ENCODE assay signal across 1 cellular context in the genomic region with DNA sequence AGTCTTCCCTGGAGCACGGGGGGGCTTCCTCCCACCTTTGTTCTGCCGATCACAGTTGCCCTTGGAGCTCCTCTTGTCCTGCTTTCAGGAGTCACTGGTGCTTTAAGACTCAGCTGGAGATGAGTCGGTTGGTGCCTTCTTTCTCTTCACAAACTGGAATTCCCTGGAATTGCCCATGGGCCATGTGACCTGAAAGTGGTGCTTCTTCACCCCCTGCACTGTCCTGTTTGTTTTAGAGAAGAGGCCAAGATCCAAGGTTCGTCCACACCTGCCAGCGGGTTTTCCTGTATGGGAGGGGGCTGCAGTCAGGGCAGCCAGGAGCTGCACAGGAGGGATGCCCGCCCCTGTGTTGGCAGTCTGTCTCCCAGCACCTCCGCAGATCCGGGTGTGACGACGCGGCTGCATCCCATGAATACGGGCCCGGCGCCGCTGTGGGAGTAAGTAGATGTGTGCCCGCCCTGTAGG.
A peak's percentile ranks its signal among the peaks of the same experiment; 100 is the strongest.
TF ChIP-seq lines count a peak whose summit lies in the region.

No MANE protein-coding gene starts in this region.

TF ChIP-seq in HepG2, 621 proteins besides CTCF, POLR2A, EP300 and RAD21 (continued from another document and continues in another):
- TF ChIP-seq ZNF232 (CRISPR knock-in tag; IDR thresholded peaks at IDR 0.05; ENCODE audit: borderline replicate concordance) (no peak), ZNF451 (CRISPR knock-in tag; IDR thresholded peaks at IDR 0.05) (no peak; the same call in 1 of the 2 replicates), TOPORS (CRISPR knock-in tag; IDR thresholded peaks at IDR 0.05) (no peak), DMAP1 (CRISPR knock-in tag; IDR thresholded peaks at IDR 0.05) (peak; percentile 53), CEBPB (IDR thresholded peaks at IDR 0.05; ENCODE audit: borderline replicate concordance, low read depth, low read length) (no peak), ZBTB7B (CRISPR knock-in tag; IDR thresholded peaks at IDR 0.05) (peak; percentile 40; the same call in 1 of the 2 replicates), IKZF4 (CRISPR knock-in tag; IDR thresholded peaks at IDR 0.05; ENCODE audit: borderline replicate concordance, low read depth, not compliant biosample characterization) (no peak), HNRNPUL1 (IDR thresholded peaks at IDR 0.05; ENCODE audit: low read depth, low read length) (no peak), ZSCAN25 (CRISPR knock-in tag; IDR thresholded peaks at IDR 0.05) (no peak), CREM (IDR thresholded peaks at IDR 0.05) (peak; percentile 19; the same call in 1 of the 2 replicates), CREM (CRISPR knock-in tag; IDR thresholded peaks at IDR 0.05) (no peak), LRRFIP1 (CRISPR knock-in tag; conservative IDR thresholded peaks at IDR 0.05) (no peak), POLR2G (IDR thresholded peaks at IDR 0.05; ENCODE audit: low read depth, low read length) (no peak), PHB2 (IDR thresholded peaks at IDR 0.05; ENCODE audit: partially characterized antibody) (no peak), ZNF260 (CRISPR knock-in tag; IDR thresholded peaks at IDR 0.05; ENCODE audit: borderline replicate concordance, low read depth) (no peak), RBM22 (optimal IDR thresholded peaks at IDR 0.05; ENCODE audit: low read length) (peak; percentile 30), ZNF589 (CRISPR knock-in tag; conservative IDR thresholded peaks at IDR 0.05) (no peak), SPEN (CRISPR knock-in tag; IDR thresholded peaks at IDR 0.05; ENCODE audit: low read depth) (peak; percentile 52; the same call in 1 of the 2 replicates), ZFP91 (CRISPR knock-in tag; IDR thresholded peaks at IDR 0.05; ENCODE audit: borderline replicate concordance) (peak; percentile 93), IRX3 (CRISPR knock-in tag; IDR thresholded peaks at IDR 0.05; ENCODE audit: borderline replicate concordance, low read depth) (no peak), ZNF354B (CRISPR knock-in tag; IDR thresholded peaks at IDR 0.05) (0 out of 2 replicates have a peak, but pooled peaks have one; percentile 33), GATA4 (IDR thresholded peaks at IDR 0.05; ENCODE audit: borderline replicate concordance, low read depth) (no peak), BCLAF1 (IDR thresholded peaks at IDR 0.05) (no peak), ZNF761 (CRISPR knock-in tag; conservative IDR thresholded peaks at IDR 0.05) (no peak), HMGXB4 (CRISPR knock-in tag; IDR thresholded peaks at IDR 0.05; ENCODE audit: borderline replicate concordance in 1 of 2, low read depth in 1 of 2) (peak in 1 of 2 experiments; percentile 29; a peak in 2 of 4 replicates), ATRX (CRISPR knock-in tag; IDR thresholded peaks at IDR 0.05; ENCODE audit: borderline replicate concordance) (no peak), SSRP1 (CRISPR knock-in tag; IDR thresholded peaks at IDR 0.05) (no peak), ZNF572 (CRISPR knock-in tag; IDR thresholded peaks at IDR 0.05) (no peak), ZKSCAN8 (CRISPR knock-in tag; IDR thresholded peaks at IDR 0.05; ENCODE audit: borderline replicate concordance) (no peak), THAP8 (CRISPR knock-in tag; IDR thresholded peaks at IDR 0.05; ENCODE audit: borderline replicate concordance) (no peak), ZNF335 (CRISPR knock-in tag; IDR thresholded peaks at IDR 0.05) (no peak), KLF6 (CRISPR knock-in tag; IDR thresholded peaks at IDR 0.05) (no peak), RELA (CRISPR knock-in tag; IDR thresholded peaks at IDR 0.05) (no peak), ZSCAN31 (CRISPR knock-in tag; IDR thresholded peaks at IDR 0.05; ENCODE audit: low read depth) (no peak; the same call in 1 of the 2 replicates), MXI1 (IDR thresholded peaks at IDR 0.05; ENCODE audit: borderline replicate concordance, low read depth, low read length) (peak; percentile 20; the same call in 1 of the 3 replicates), ZNF567 (CRISPR knock-in tag; IDR thresholded peaks at IDR 0.05; ENCODE audit: borderline replicate concordance) (no peak), RFX5 (IDR thresholded peaks at IDR 0.05; ENCODE audit: low read depth, low read length) (no peak), GLI4 (CRISPR knock-in tag; IDR thresholded peaks at IDR 0.05; ENCODE audit: borderline replicate concordance) (no peak), SIN3B (IDR thresholded peaks at IDR 0.05; ENCODE audit: low read length) (no peak), AGO1 (IDR thresholded peaks at IDR 0.05; ENCODE audit: low read depth, low read length, poor library complexity, severe bottlenecking) (no peak)
- TF ChIP-seq, protein P1, sequence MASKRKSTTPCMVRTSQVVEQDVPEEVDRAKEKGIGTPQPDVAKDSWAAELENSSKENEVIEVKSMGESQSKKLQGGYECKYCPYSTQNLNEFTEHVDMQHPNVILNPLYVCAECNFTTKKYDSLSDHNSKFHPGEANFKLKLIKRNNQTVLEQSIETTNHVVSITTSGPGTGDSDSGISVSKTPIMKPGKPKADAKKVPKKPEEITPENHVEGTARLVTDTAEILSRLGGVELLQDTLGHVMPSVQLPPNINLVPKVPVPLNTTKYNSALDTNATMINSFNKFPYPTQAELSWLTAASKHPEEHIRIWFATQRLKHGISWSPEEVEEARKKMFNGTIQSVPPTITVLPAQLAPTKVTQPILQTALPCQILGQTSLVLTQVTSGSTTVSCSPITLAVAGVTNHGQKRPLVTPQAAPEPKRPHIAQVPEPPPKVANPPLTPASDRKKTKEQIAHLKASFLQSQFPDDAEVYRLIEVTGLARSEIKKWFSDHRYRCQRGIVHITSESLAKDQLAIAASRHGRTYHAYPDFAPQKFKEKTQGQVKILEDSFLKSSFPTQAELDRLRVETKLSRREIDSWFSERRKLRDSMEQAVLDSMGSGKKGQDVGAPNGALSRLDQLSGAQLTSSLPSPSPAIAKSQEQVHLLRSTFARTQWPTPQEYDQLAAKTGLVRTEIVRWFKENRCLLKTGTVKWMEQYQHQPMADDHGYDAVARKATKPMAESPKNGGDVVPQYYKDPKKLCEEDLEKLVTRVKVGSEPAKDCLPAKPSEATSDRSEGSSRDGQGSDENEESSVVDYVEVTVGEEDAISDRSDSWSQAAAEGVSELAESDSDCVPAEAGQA (IDR thresholded peaks at IDR 0.05; ENCODE audit: low read depth), result no peak
- TF ChIP-seq, protein P1 (CRISPR knock-in tag; IDR thresholded peaks at IDR 0.05; ENCODE audit: borderline replicate concordance), result no peak
- TF ChIP-seq, protein P2, sequence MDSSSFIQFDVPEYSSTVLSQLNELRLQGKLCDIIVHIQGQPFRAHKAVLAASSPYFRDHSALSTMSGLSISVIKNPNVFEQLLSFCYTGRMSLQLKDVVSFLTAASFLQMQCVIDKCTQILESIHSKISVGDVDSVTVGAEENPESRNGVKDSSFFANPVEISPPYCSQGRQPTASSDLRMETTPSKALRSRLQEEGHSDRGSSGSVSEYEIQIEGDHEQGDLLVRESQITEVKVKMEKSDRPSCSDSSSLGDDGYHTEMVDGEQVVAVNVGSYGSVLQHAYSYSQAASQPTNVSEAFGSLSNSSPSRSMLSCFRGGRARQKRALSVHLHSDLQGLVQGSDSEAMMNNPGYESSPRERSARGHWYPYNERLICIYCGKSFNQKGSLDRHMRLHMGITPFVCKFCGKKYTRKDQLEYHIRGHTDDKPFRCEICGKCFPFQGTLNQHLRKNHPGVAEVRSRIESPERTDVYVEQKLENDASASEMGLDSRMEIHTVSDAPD (CRISPR knock-in tag; IDR thresholded peaks at IDR 0.05), result no peak
- TF ChIP-seq, protein P3, sequence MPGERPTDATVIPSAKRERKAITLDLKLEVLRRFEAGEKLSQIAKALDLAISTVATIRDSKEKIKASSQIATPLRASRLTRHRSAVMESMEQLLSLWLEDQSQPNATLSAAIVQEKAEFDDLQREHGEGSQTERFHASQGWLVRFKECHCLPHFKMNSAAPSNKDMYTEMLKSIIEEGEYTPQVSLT (CRISPR knock-in tag; IDR thresholded peaks at IDR 0.05; ENCODE audit: borderline replicate concordance, low read depth), result no peak
